ENCODE assay signal across 10 cellular contexts in the genomic region with DNA sequence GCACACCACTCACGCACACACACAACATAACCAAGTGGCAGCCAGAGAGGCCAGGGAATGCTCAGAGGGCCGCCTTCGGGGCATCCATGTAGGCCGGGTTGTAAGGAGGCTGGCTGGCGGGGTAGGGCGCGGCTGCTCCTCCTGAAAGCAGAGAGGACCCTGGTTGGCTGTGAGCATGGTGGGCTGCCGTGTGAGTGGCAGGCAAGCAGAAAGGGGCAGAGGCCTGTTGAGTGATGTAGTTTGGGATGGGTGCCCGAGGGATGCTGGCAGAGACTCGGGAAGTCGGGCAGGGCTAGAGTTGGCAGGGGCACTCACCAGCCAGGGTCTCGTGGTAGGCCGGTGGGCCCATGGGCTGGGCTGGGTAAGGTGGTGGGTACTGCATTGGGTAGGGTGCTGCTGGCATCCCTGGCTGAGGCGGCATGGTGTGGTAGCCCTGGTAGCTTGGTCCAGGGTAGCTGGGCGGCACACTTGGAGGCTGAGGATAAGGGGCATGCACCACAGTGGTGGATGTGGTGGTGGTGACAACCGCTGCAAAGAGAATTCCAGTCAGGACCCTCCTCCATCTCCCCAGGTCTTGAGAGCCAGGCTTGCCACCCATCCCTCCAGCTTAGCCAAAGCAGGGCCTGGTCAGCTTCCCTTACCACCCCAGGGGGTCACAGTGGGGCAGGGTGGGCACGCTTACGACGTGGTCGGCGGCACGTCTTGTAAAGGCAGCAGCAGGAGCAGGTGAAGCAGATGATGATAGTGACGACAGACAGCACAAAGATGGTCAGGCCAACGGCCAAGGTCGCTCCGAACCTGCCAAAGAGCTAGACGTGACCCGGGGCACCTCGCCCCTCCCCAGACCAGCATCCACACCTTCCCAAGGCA. TPM values are rescaled to one million over a fixed set of nuclear protein-coding genes. Genes with fewer than 3 reads are reported as not detected.
A peak's percentile ranks its signal among the peaks of the same experiment; 100 is the strongest.
DNase-seq lines count a peak whose midpoint lies in the region; ATAC-seq and TF ChIP-seq lines count a peak whose summit lies in the region.
"Had no signal": no experiment of that assay in that cellular context is flagged by ENCODE, and none has a peak within 500 bp of the region (broad histone marks: within the 10 kb centered on the region; RNA-seq: fewer than 3 reads in every experiment).

No MANE protein-coding gene starts in this region.

- intact Hi-C loops in activated B cell treated with CpG ODN at 0.5 μM for 24 hours (cut with micrococcal nuclease): no loop called here

- H3K9me3 ChIP-seq in subcutaneous abdominal adipose tissue (ENCODE audit: control insufficient read depth in 5 of 5, low read length in 5 of 5): no peaks in the 10 kb centered on the region

- peaks cover 63% of the 10 kb centered on the region for H3K36me3 Mint-ChIP-seq in activated T-cell treated with anti-CD3 and anti-CD28 coated beads, Interleukin-2, amount 50 U/mL, for 24 hours (ENCODE audit: low read depth)
- H3K36me3 Mint-ChIP-seq in activated B cell treated with CpG ODN at 0.5 μM for 24 hours (ENCODE audit: low read depth) (peaks cover 41% of the 10 kb centered on the region), glutamatergic neuron (ENCODE audit: unreplicated experiment) (peaks cover 12% of the 10 kb centered on the region)

- peaks cover 0 to 5% (median 0%) of the 10 kb centered on the region in 5 donors for H3K27me3 ChIP-seq in subcutaneous abdominal adipose tissue (ENCODE audit: control insufficient read depth in 5 of 5, insufficient read depth in 4 of 5, low read length in 5 of 5)

- H3K9me3 Mint-ChIP-seq in activated T-cell treated with anti-CD3 and anti-CD28 coated beads, Interleukin-2, amount 50 U/mL, for 24 hours: no peaks in the 10 kb centered on the region
- H3K9me3 Mint-ChIP-seq in activated B cell treated with CpG ODN at 0.5 μM for 24 hours: no peaks in the 10 kb centered on the region
- H3K9me3 Mint-ChIP-seq in glutamatergic neuron (ENCODE audit: unreplicated experiment): peaks cover 12% of the 10 kb centered on the region

- H3K4me3 ChIP-seq in subcutaneous abdominal adipose tissue (ENCODE audit: low read depth in 1 of 5, low read length in 5 of 5): peak overlapping the region in 1 of 5 donors; percentile 5

- peaks cover 29 to 86% (median 80%) of the 10 kb centered on the region in 5 donors for H3K4me1 ChIP-seq in subcutaneous abdominal adipose tissue (ENCODE audit: control insufficient read depth in 5 of 5, insufficient read depth in 5 of 5, low read length in 5 of 5)

- CTCF ChIA-PET in activated B cell treated with CpG ODN at 0.5 μM for 24 hours (lab: Charles Lee): interaction anchor here (0.8 to 1.2 kb wide), 2 partner anchors 33 to 38 kb away, joined by 4 to 6 read pairs; no protein-coding TSS in a partner anchor

- H3K27ac ChIP-seq in subcutaneous abdominal adipose tissue (ENCODE audit: low read depth, low read length): peak overlapping the region; percentile 41

- TF ChIP-seq CTCF in activated B cell treated with CpG ODN at 0.5 μM for 24 hours (IDR thresholded peaks at IDR 0.05) (no peak), glutamatergic neuron (IDR thresholded peaks at IDR 0.05; ENCODE audit: partially characterized antibody, unreplicated experiment) (no peak)

- POLR2A ChIA-PET in activated B cell treated with CpG ODN at 0.5 μM for 24 hours (lab: Charles Lee): interaction anchor here (0.5 to 1.2 kb wide), 4 partner anchors 22 to 947 kb away, joined by 3 read pairs; a partner anchor contains a TSS

- ATAC-seq in activated B cell treated with CpG ODN at 0.5 μM for 24 hours (ENCODE audit: low read depth) (no peak), HG03442 (IDR thresholded peaks at IDR 0.05; ENCODE audit: unreplicated experiment) (no peak)

- peak overlapping the region in 2 of 5 donors; percentile 0 to 90 for H3K9ac ChIP-seq in subcutaneous abdominal adipose tissue (ENCODE audit: low read length in 5 of 5)

- peak overlapping the region; percentile 7 for H3K4me3 Mint-ChIP-seq in activated T-cell treated with anti-CD3 and anti-CD28 coated beads, Interleukin-2, amount 50 U/mL, for 24 hours
- peak overlapping the region; percentile 61 for H3K4me3 Mint-ChIP-seq in activated B cell treated with CpG ODN at 0.5 μM for 24 hours
- H3K4me3 Mint-ChIP-seq in glutamatergic neuron (ENCODE audit: unreplicated experiment): peak overlapping the region; percentile 70

- no peak for DNase-seq in activated T-cell treated with anti-CD3 and anti-CD28 coated beads, Interleukin-2, amount 50 U/mL, for 24 hours
- DNase-seq in activated T-cell treated with anti-CD3 and anti-CD28 coated beads, Interleukin-2, amount 50 U/mL, for 1 hour: no peak
- no peak for DNase-seq in activated B cell treated with CpG ODN at 0.5 μM for 24 hours
- no peak for DNase-seq in glutamatergic neuron
- DNase-seq in KG1 (lab: John Stamatoyannopoulos, UW): no peak
- DNase-seq in cerebellar nuclear complex (lab: John Stamatoyannopoulos, UW): no peak
- DNase-seq: effector CD8-positive, alpha-beta T cell; NCI-H1694 had no signal

- H3K27ac Mint-ChIP-seq in activated T-cell treated with anti-CD3 and anti-CD28 coated beads, Interleukin-2, amount 50 U/mL, for 24 hours: peak overlapping the region; percentile 99
- peak overlapping the region; percentile 83 for H3K27ac Mint-ChIP-seq in activated B cell treated with CpG ODN at 0.5 μM for 24 hours
- peak overlapping the region; percentile 64 for H3K27ac Mint-ChIP-seq in glutamatergic neuron (ENCODE audit: unreplicated experiment)

- H3K27me3 Mint-ChIP-seq in activated T-cell treated with anti-CD3 and anti-CD28 coated beads, Interleukin-2, amount 50 U/mL, for 24 hours: no peaks in the 10 kb centered on the region
- H3K27me3 Mint-ChIP-seq in activated B cell treated with CpG ODN at 0.5 μM for 24 hours (no peaks in the 10 kb centered on the region), glutamatergic neuron (ENCODE audit: unreplicated experiment) (peaks cover 14% of the 10 kb centered on the region)

- H3K4me1 Mint-ChIP-seq in activated T-cell treated with anti-CD3 and anti-CD28 coated beads, Interleukin-2, amount 50 U/mL, for 24 hours (ENCODE audit: low read depth): peaks cover 67% of the 10 kb centered on the region
- peaks cover 77% of the 10 kb centered on the region for H3K4me1 Mint-ChIP-seq in activated B cell treated with CpG ODN at 0.5 μM for 24 hours
- peaks cover 36% of the 10 kb centered on the region for H3K4me1 Mint-ChIP-seq in glutamatergic neuron (ENCODE audit: low read depth, unreplicated experiment)

- H3K36me3 ChIP-seq in subcutaneous abdominal adipose tissue (ENCODE audit: control insufficient read depth in 5 of 5, insufficient read depth in 5 of 5, low read length in 5 of 5): peaks cover 0 to 45% (median 32%) of the 10 kb centered on the region in 5 donors

RNA-seq across cellular contexts. Expression of a gene that starts 22.7 kb away (rescaled TPM):
- total RNA-seq in activated B cell treated with CpG ODN at 0.5 μM for 24 hours (10.5 and 14.6 TPM in 2 replicates), glutamatergic neuron (ENCODE audit: unreplicated experiment) (15.8 TPM)

RNA-seq across cellular contexts. Expression of a gene that starts 29.2 kb away (rescaled TPM):
- total RNA-seq in activated B cell treated with CpG ODN at 0.5 μM for 24 hours: 216 and 296 TPM in 2 replicates
- 154 TPM for total RNA-seq in glutamatergic neuron (ENCODE audit: unreplicated experiment)

RNA-seq across cellular contexts. Expression of a gene that starts 29.4 kb away (rescaled TPM):
- 8.7 and 8.8 TPM in 2 replicates for total RNA-seq in activated B cell treated with CpG ODN at 0.5 μM for 24 hours
- total RNA-seq in glutamatergic neuron (ENCODE audit: unreplicated experiment): 15.3 TPM

RNA-seq across cellular contexts. Expression of a gene that starts 34.7 kb away (rescaled TPM):
- total RNA-seq in activated B cell treated with CpG ODN at 0.5 μM for 24 hours: 95.7 and 108 TPM in 2 replicates
- total RNA-seq in glutamatergic neuron (ENCODE audit: unreplicated experiment): 261 TPM

RNA-seq across cellular contexts. Expression of a gene that starts 39.4 kb away (rescaled TPM):
- total RNA-seq in activated B cell treated with CpG ODN at 0.5 μM for 24 hours (3.5 and 5.4 TPM in 2 replicates), glutamatergic neuron (ENCODE audit: unreplicated experiment) (195 TPM)

Comparison
In these comparisons a context has a peak if more than half of its experiments do, and no peak if none do; other contexts are left out.
1. H3K4me3 Mint-ChIP-seq: peak in every context shown above with its lines; median percentile 70 in glutamatergic neuron; 61 in activated B cell treated with CpG ODN at 0.5 μM for 24 hours; 7 in activated T-cell treated with anti-CD3 and anti-CD28 coated beads, Interleukin-2, amount 50 U/mL, for 24 hours.